15 cellular contexts compared by ENCODE assay signal in genomic region chr18:58534535-58535301, GRCh38.
DNase-seq lines count a peak whose midpoint lies in the region; ATAC-seq, FAIRE-seq and TF ChIP-seq lines count a peak whose summit lies in the region.
"Had no signal": no experiment of that assay in that cellular context is flagged by ENCODE, and none has a peak within 500 bp of the region (broad histone marks: within the 10 kb centered on the region; RNA-seq: fewer than 3 reads in every experiment).

No MANE protein-coding gene starts in this region.

- ATAC-seq in GM19397 (IDR thresholded peaks at IDR 0.05; ENCODE audit: unreplicated experiment) (peak; percentile 3), HG02870 (IDR thresholded peaks at IDR 0.05; ENCODE audit: unreplicated experiment) (peak; percentile 4), HG03108 (IDR thresholded peaks at IDR 0.05; ENCODE audit: unreplicated experiment) (no peak)
- ATAC-seq in effector memory CD8-positive, alpha-beta T cell (replicated peaks): no peak

- H3K27me3 ChIP-seq in GM06990 (replicated peaks; ENCODE audit: control insufficient read depth, insufficient read depth, low read length): no peaks in the 10 kb centered on the region
- H3K27me3 ChIP-seq in astrocyte (ENCODE audit: insufficient read depth, low read length): no peaks in the 10 kb centered on the region
- no peaks in the 10 kb centered on the region for H3K27me3 ChIP-seq in hepatocyte
- H3K27me3 ChIP-seq: BE2C, vagina had no signal

- no peak overlapping the region for H3K27ac ChIP-seq in astrocyte (ENCODE audit: low read depth, low read length)
- no peak overlapping the region for H3K27ac ChIP-seq in hepatocyte
- H3K27ac ChIP-seq: RWPE1, skin epidermis, vagina had no signal

- H3K4me3 ChIP-seq in GM06990 (replicated peaks; ENCODE audit: low read depth, low read length) (peak overlapping the region; percentile 62), astrocyte (ENCODE audit: insufficient read depth, low read depth, low read length) (no peak overlapping the region), hepatocyte (no peak overlapping the region)
- H3K4me3 ChIP-seq: skin epidermis, vagina had no signal

- no peak overlapping the region for H3K9ac ChIP-seq in astrocyte (ENCODE audit: low read length)

- H3K4me3 Mint-ChIP-seq in astrocyte (ENCODE audit: unreplicated experiment): peak overlapping the region; percentile 45
- H3K4me3 Mint-ChIP-seq in effector memory CD8-positive, alpha-beta T cell: no peak overlapping the region

- peaks cover 30% of the 10 kb centered on the region for H3K4me1 Mint-ChIP-seq in astrocyte (ENCODE audit: low read depth, unreplicated experiment)
- H3K4me1 Mint-ChIP-seq in effector memory CD8-positive, alpha-beta T cell (ENCODE audit: low read depth in 2 of 2): peaks cover 0 to 3% of the 10 kb centered on the region in 2 donors

- no peaks in the 10 kb centered on the region for H3K9me2 ChIP-seq in hepatocyte (replicated peaks; ENCODE audit: insufficient read depth)

- H3K27ac Mint-ChIP-seq in astrocyte (ENCODE audit: unreplicated experiment): peak overlapping the region; percentile 34
- no peak overlapping the region for H3K27ac Mint-ChIP-seq in effector memory CD8-positive, alpha-beta T cell

- H3K4me1 ChIP-seq in astrocyte (ENCODE audit: insufficient read depth, low read length) (peaks cover 8% of the 10 kb centered on the region), hepatocyte (ENCODE audit: insufficient read depth) (peaks cover 9% of the 10 kb centered on the region)
- H3K4me1 ChIP-seq: BE2C, vagina had no signal

- TF ChIP-seq CTCF in GM06990 (IDR thresholded peaks at IDR 0.05; ENCODE audit: insufficient read depth, low read length, poor library complexity, severe bottlenecking) (no peak), astrocyte (IDR thresholded peaks at IDR 0.05; ENCODE audit: insufficient read depth, low read depth, low read length) (no peak), hepatocyte (IDR thresholded peaks at IDR 0.05; ENCODE audit: poor library complexity) (no peak)

- no peaks in the 10 kb centered on the region for H3K27me3 Mint-ChIP-seq in astrocyte (ENCODE audit: low read depth, unreplicated experiment)
- peaks cover 9 to 36% of the 10 kb centered on the region in 2 donors for H3K27me3 Mint-ChIP-seq in effector memory CD8-positive, alpha-beta T cell

- H3K36me3 ChIP-seq in GM06990 (ENCODE audit: control insufficient read depth, insufficient read depth, low read length) (no peaks in the 10 kb centered on the region), astrocyte (ENCODE audit: insufficient read depth, low read length) (peaks cover 6% of the 10 kb centered on the region), hepatocyte (replicated peaks; ENCODE audit: insufficient read depth, low read depth) (no peaks in the 10 kb centered on the region)
- H3K36me3 ChIP-seq: BE2C, vagina had no signal

- H3K9me3 ChIP-seq in astrocyte (ENCODE audit: insufficient read depth, low read depth, low read length) (no peaks in the 10 kb centered on the region), hepatocyte (ENCODE audit: low read depth) (no peaks in the 10 kb centered on the region)
- H3K9me3 ChIP-seq: BE2C, vagina had no signal

- H3K4me2 ChIP-seq in astrocyte (ENCODE audit: low read length) (no peak overlapping the region), hepatocyte (no peak overlapping the region)

- H4K20me1 ChIP-seq in astrocyte (ENCODE audit: insufficient read depth, low read length) (peaks cover 14% of the 10 kb centered on the region), hepatocyte (ENCODE audit: insufficient read depth, poor library complexity, severe bottlenecking) (no peaks in the 10 kb centered on the region)

- H3K79me2 ChIP-seq in astrocyte (ENCODE audit: insufficient read depth, low read length): peaks cover 28% of the 10 kb centered on the region
- H3K79me2 ChIP-seq in hepatocyte: no peaks in the 10 kb centered on the region

- no peak for FAIRE-seq in astrocyte (lab: Jason Lieb, UNC)
- FAIRE-seq: G401.6 had no signal

- DNase-seq in GM06990 (ENCODE audit: extremely low read depth, insufficient read length) (peak; percentile 52), astrocyte (ENCODE audit: low read depth) (no peak), SKM-1 treated with dmso at 0.1 percent for 144 hours (lab: John Stamatoyannopoulos, UW; ENCODE audit: unreplicated experiment) (no peak), hepatocyte (ENCODE audit: low spot score) (no peak)
- no peak for DNase-seq in effector memory CD8-positive, alpha-beta T cell
- DNase-seq: activated effector memory CD4-positive, alpha-beta T cell treated with Interleukin-2 at 50 U/mL for 16 hours; BE2C; caudate nucleus had no signal

- no peak overlapping the region for H2AFZ ChIP-seq in astrocyte (ENCODE audit: low read depth, low read length)
- no peak overlapping the region for H2AFZ ChIP-seq in hepatocyte

- peaks cover 49% of the 10 kb centered on the region for H3K36me3 Mint-ChIP-seq in astrocyte (ENCODE audit: low read depth, unreplicated experiment)
- no peaks in the 10 kb centered on the region for H3K36me3 Mint-ChIP-seq in effector memory CD8-positive, alpha-beta T cell (ENCODE audit: insufficient read depth)

- H3K9me3 Mint-ChIP-seq in astrocyte (ENCODE audit: unreplicated experiment): peaks cover 2% of the 10 kb centered on the region
- no peaks in the 10 kb centered on the region for H3K9me3 Mint-ChIP-seq in effector memory CD8-positive, alpha-beta T cell

- WGBS in hepatocyte (ENCODE audit: low lambda C conversion rate, missing lambda C conversion rate): 87% methylated on average over 11 of the region's 11 CpGs

Comparison
In these comparisons a context has a peak if more than half of its experiments do, and no peak if none do; other contexts are left out.
1. ATAC-seq: peak in GM19397 (single experiment) and HG02870 (single experiment); none in HG03108 (single experiment) and effector memory CD8-positive, alpha-beta T cell (single experiment).